21 cellular contexts compared by ENCODE assay signal in the genomic region with DNA sequence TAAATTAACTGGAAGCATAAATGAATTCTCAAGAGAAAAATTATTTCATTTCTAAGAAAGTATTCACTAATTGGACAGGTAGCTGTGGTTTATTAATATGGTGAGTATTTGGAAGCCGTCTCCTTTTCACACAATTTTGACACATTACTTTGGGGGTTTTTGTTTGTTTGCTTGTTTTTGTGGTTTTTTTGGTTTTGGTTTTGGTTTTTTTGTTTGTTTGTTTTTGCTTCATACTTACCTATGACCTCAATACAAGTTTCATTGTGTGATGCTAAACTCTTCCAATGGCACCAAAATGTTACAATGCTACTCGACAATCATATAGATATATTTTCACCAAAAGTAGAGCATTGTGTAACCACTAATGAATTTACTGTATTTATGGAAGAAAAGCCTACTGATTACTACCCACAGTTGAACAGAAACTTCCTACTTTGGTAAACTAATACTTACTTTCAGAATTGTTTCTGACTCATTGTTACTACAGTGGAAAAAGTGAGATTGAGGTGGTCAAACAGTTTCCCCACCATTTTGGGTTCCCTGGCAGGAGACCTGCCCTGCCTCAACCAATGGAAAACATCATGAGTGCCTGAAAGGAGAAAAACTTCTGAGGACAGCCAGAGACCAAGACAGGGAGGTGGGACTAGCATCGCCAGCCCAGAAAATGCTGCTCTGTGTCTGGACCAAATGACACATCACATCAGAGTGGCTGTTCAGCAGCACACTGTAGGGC.
"Had no signal": no experiment of that assay in that cellular context is flagged by ENCODE, and none has a peak within 500 bp of the region (broad histone marks: within the 10 kb centered on the region; RNA-seq: fewer than 3 reads in every experiment).

No MANE protein-coding gene starts in this region.

- H3K9me3 Mint-ChIP-seq: activated B cell treated with CpG ODN at 0.5 μM for 24 hours; activated naive CD4-positive, alpha-beta T cell treated with anti-CD3 and anti-CD28 coated beads, Interleukin-2, amount 50 U/mL, for 24 hours; activated T-cell treated with anti-CD3 and anti-CD28 coated beads, Interleukin-2, amount 50 U/mL, for 72 hours; dendritic cell treated with granulocyte-macrophage colony-stimulating factor and Interleukin-4, amounts not matched to agents 40 ng/mL and 50 ng/mL, for 4 days had no signal

- ATAC-seq: left cardiac atrium, mucosa of descending colon, right cardiac atrium had no signal

- H3K27me3 ChIP-seq: esophagus squamous epithelium, tibial artery had no signal

- H3K27ac Mint-ChIP-seq: activated B cell treated with CpG ODN at 0.5 μM for 24 hours; activated naive CD4-positive, alpha-beta T cell treated with anti-CD3 and anti-CD28 coated beads, Interleukin-2, amount 50 U/mL, for 24 hours; activated T-cell treated with anti-CD3 and anti-CD28 coated beads, Interleukin-2, amount 50 U/mL, for 72 hours; dendritic cell treated with granulocyte-macrophage colony-stimulating factor and Interleukin-4, amounts not matched to agents 40 ng/mL and 50 ng/mL, for 4 days; naive B cell had no signal

- H3K4me3 Mint-ChIP-seq: activated B cell treated with CpG ODN at 0.5 μM for 24 hours; activated naive CD4-positive, alpha-beta T cell treated with anti-CD3 and anti-CD28 coated beads, Interleukin-2, amount 50 U/mL, for 24 hours; activated T-cell treated with anti-CD3 and anti-CD28 coated beads, Interleukin-2, amount 50 U/mL, for 72 hours; dendritic cell treated with granulocyte-macrophage colony-stimulating factor and Interleukin-4, amounts not matched to agents 40 ng/mL and 50 ng/mL, for 4 days; naive B cell; neural crest cell had no signal

- H3K36me3 ChIP-seq: esophagus squamous epithelium, prostate gland, tibial artery had no signal

- H3K27me3 Mint-ChIP-seq: dendritic cell treated with granulocyte-macrophage colony-stimulating factor and Interleukin-4, amounts not matched to agents 40 ng/mL and 50 ng/mL, for 4 days had no signal

- H3K36me3 Mint-ChIP-seq: activated naive CD4-positive, alpha-beta T cell treated with anti-CD3 and anti-CD28 coated beads, Interleukin-2, amount 50 U/mL, for 24 hours; naive B cell had no signal

- H3K4me1 Mint-ChIP-seq: activated B cell treated with CpG ODN at 0.5 μM for 24 hours; activated naive CD4-positive, alpha-beta T cell treated with anti-CD3 and anti-CD28 coated beads, Interleukin-2, amount 50 U/mL, for 24 hours; neural crest cell had no signal

- H3K27ac ChIP-seq: esophagus squamous epithelium, prostate gland, skin epidermis, tibial artery had no signal

- H3K4me1 ChIP-seq: esophagus squamous epithelium, prostate gland, tibial artery had no signal

- H3K9me3 ChIP-seq: esophagus squamous epithelium, mucosa of descending colon, prostate gland, tibial artery had no signal

- FAIRE-seq: endothelial cell of umbilical vein, islet of Langerhans had no signal

- DNase-seq: activated B cell treated with CpG ODN at 0.5 μM for 24 hours; activated CD4-positive, alpha-beta T cell treated with anti-CD3 and anti-CD28 coated beads for 48 hours; activated gamma-delta T cell; activated T-cell treated with anti-CD3 and anti-CD28 coated beads, Interleukin-2, amount 50 U/mL, for 72 hours; effector CD8-positive, alpha-beta T cell; esophagus squamous epithelium; left cardiac atrium; mesenchymal stem cell; mucosa of descending colon; naive B cell; right cardiac atrium; stimulated activated CD4-positive, alpha-beta T cell treated with anti-CD3 and anti-CD28 coated beads, Interleukin-4, amount 100 ng/mL, for 1 hour; T-helper 9 cell; tibial artery had no signal

- H3K4me3 ChIP-seq: esophagus squamous epithelium, mucosa of descending colon, prostate gland, skin epidermis, tibial artery had no signal
